Comparison of ENCODE assay signal across 12 cellular contexts in the genomic region with DNA sequence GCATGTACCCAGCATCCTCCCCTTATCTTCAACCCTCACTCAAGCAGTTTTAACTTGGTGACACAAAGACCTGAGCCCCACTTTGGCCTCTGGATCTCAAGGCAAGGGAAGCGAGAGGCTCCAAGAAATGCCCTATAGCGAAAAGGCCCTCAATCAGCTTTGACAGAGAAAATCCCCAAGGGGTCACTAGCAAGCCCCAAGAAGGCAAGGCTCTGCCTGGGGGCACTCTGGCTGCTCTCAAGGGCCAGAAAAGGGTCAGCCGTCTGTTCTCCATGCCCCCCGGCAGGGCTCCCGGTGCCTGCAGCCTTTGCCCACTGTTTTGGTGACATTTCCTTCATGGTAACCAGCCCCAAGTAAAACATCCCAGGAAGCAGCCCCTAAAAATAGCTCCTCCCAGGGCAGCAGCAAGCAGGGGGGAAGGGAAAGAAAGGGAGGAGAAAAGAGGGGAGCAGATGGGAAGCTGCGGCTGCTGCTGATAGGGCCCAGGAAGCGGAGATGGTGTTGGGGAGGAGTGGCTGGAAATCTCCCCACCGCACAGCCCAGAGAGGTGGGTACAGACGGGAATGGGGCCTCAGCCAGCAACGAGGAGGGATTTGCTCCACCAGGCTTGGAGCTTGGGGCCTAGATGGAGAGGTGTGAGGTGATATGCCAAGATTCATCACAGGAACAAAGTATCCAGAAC. TPM values are rescaled to one million over a fixed set of nuclear protein-coding genes. Genes with fewer than 3 reads are reported as not detected.
A peak's percentile ranks its signal among the peaks of the same experiment; 100 is the strongest.
DNase-seq lines count a peak whose midpoint lies in the region; ATAC-seq and TF ChIP-seq lines count a peak whose summit lies in the region.
"Had no signal": no experiment of that assay in that cellular context is flagged by ENCODE, and none has a peak within 500 bp of the region (broad histone marks: within the 10 kb centered on the region; RNA-seq: fewer than 3 reads in every experiment).

No MANE protein-coding gene starts in this region.

- ATAC-seq in activated CD8-positive, alpha-beta T cell treated with anti-CD3 and anti-CD28 coated beads, Interleukin-2, amount 10 ng/mL, durations not matched to agents 7 days and 5 days = no peak
- ATAC-seq in stimulated activated effector memory CD8-positive, alpha-beta T cell treated with anti-CD3 and anti-CD28 coated beads, Interleukin-12 subunit alpha, Interleukin-12 subunit beta, amount 100 ng/mL, for 72 hours = no peak

- peaks cover 37 to 56% (median 39%) of the 10 kb centered on the region in 3 donors for H3K4me1 Mint-ChIP-seq in IgD-negative memory B cell
- H3K4me1 Mint-ChIP-seq in activated CD8-positive, alpha-beta T cell treated with anti-CD3 and anti-CD28 coated beads, Interleukin-2, amount 10 ng/mL, durations not matched to agents 7 days and 5 days (ENCODE audit: low read depth) = peaks cover 88% of the 10 kb centered on the region
- peaks cover 69% of the 10 kb centered on the region for H3K4me1 Mint-ChIP-seq in stimulated activated effector memory CD8-positive, alpha-beta T cell treated with anti-CD3 and anti-CD28 coated beads, Interleukin-12 subunit alpha, Interleukin-12 subunit beta, amount 100 ng/mL, for 72 hours

- no peak overlapping the region for H3K9ac ChIP-seq in GM23248

- H3K9me3 ChIP-seq in left ventricle myocardium inferior (replicated peaks) (no peaks in the 10 kb centered on the region), GM23248 (ENCODE audit: low read depth) (no peaks in the 10 kb centered on the region)

- no peak overlapping the region for H3K4me2 ChIP-seq in GM23248 (ENCODE audit: unreplicated experiment)

- H3K4me3 ChIP-seq in left ventricle myocardium inferior (no peak overlapping the region), GM23248 (no peak overlapping the region)
- H3K4me3 ChIP-seq: SK-N-MC had no signal

- peaks cover 49% of the 10 kb centered on the region for H3K4me1 ChIP-seq in left ventricle myocardium inferior
- H3K4me1 ChIP-seq in GM23248 (ENCODE audit: insufficient read depth) = peaks cover 7% of the 10 kb centered on the region

- intact Hi-C loops in left ventricle myocardium inferior (cut with micrococcal nuclease) = no loop called here

- TF ChIP-seq CTCF in left ventricle myocardium inferior (IDR thresholded peaks at IDR 0.05; ENCODE audit: borderline replicate concordance) = no peak

- H3K27ac Mint-ChIP-seq in IgD-negative memory B cell = peak overlapping the region; percentile 79 to 90 (median 84)
- H3K27ac Mint-ChIP-seq in activated CD8-positive, alpha-beta T cell treated with anti-CD3 and anti-CD28 coated beads, Interleukin-2, amount 10 ng/mL, durations not matched to agents 7 days and 5 days = peak overlapping the region; percentile 91
- peak overlapping the region; percentile 99 for H3K27ac Mint-ChIP-seq in stimulated activated effector memory CD8-positive, alpha-beta T cell treated with anti-CD3 and anti-CD28 coated beads, Interleukin-12 subunit alpha, Interleukin-12 subunit beta, amount 100 ng/mL, for 72 hours

- no peaks in the 10 kb centered on the region for H3K9me3 Mint-ChIP-seq in IgD-negative memory B cell
- H3K9me3 Mint-ChIP-seq in activated CD8-positive, alpha-beta T cell treated with anti-CD3 and anti-CD28 coated beads, Interleukin-2, amount 10 ng/mL, durations not matched to agents 7 days and 5 days (ENCODE audit: insufficient read depth) = no peaks in the 10 kb centered on the region
- no peaks in the 10 kb centered on the region for H3K9me3 Mint-ChIP-seq in stimulated activated effector memory CD8-positive, alpha-beta T cell treated with anti-CD3 and anti-CD28 coated beads, Interleukin-12 subunit alpha, Interleukin-12 subunit beta, amount 100 ng/mL, for 72 hours

- H3K27me3 ChIP-seq in left ventricle myocardium inferior (ENCODE audit: low read depth) (peaks cover 14% of the 10 kb centered on the region), GM23248 (replicated peaks; ENCODE audit: insufficient read depth) (no peaks in the 10 kb centered on the region)

- CTCF ChIA-PET in activated CD8-positive, alpha-beta T cell treated with anti-CD3 and anti-CD28 coated beads, Interleukin-2, amount 10 ng/mL, durations not matched to agents 7 days and 5 days (lab: Charles Lee) = interaction anchor here (0.6 to 13.9 kb wide), 5 partner anchors 10 to 1664 kb away, joined by 3 to 228 read pairs (median 7); a partner anchor contains a TSS

- H3K27me3 Mint-ChIP-seq in IgD-negative memory B cell = no peaks in the 10 kb centered on the region
- H3K27me3 Mint-ChIP-seq in activated CD8-positive, alpha-beta T cell treated with anti-CD3 and anti-CD28 coated beads, Interleukin-2, amount 10 ng/mL, durations not matched to agents 7 days and 5 days (ENCODE audit: low read depth) = no peaks in the 10 kb centered on the region

- H3K9me2 ChIP-seq in GM23248 (ENCODE audit: insufficient read depth) = no peaks in the 10 kb centered on the region

- in situ Hi-C loops in GM23248 (cut with MboI) = no loop called here

- H3K36me3 Mint-ChIP-seq in IgD-negative memory B cell = no peaks in the 10 kb centered on the region
- H3K36me3 Mint-ChIP-seq in activated CD8-positive, alpha-beta T cell treated with anti-CD3 and anti-CD28 coated beads, Interleukin-2, amount 10 ng/mL, durations not matched to agents 7 days and 5 days (ENCODE audit: low read depth) = peaks cover 60% of the 10 kb centered on the region
- H3K36me3 Mint-ChIP-seq in stimulated activated effector memory CD8-positive, alpha-beta T cell treated with anti-CD3 and anti-CD28 coated beads, Interleukin-12 subunit alpha, Interleukin-12 subunit beta, amount 100 ng/mL, for 72 hours = peaks cover 12% of the 10 kb centered on the region

- H3K36me3 ChIP-seq in left ventricle myocardium inferior = peaks cover 20% of the 10 kb centered on the region
- H3K36me3 ChIP-seq in GM23248 (ENCODE audit: low read depth) = no peaks in the 10 kb centered on the region; the same call in 1 of the 2 replicates

- H3K27ac ChIP-seq in left ventricle myocardium inferior (replicated peaks) (peak overlapping the region; percentile 77), GM23248 (no peak overlapping the region)
- H3K27ac ChIP-seq: SK-N-MC had no signal

- WGBS in GM23248 (ENCODE audit: low coverage in 1 of 2, low lambda C conversion rate in 2 of 2, missing lambda C conversion rate in 2 of 2), 2 experiments = 81 to 82% methylated on average over 10 of the region's 10 CpGs

- no peaks in the 10 kb centered on the region for H3F3A ChIP-seq in GM23248 (ENCODE audit: insufficient read depth)

- H4K20me1 ChIP-seq in GM23248 (ENCODE audit: insufficient read depth) = no peaks in the 10 kb centered on the region

- H3K79me2 ChIP-seq in GM23248 (ENCODE audit: insufficient read depth) = peaks cover 32% of the 10 kb centered on the region

- peak overlapping the region in 3 of 4 donors; percentile 25 to 95 (median 68) for H3K4me3 Mint-ChIP-seq in IgD-negative memory B cell
- peak overlapping the region; percentile 80 for H3K4me3 Mint-ChIP-seq in activated CD8-positive, alpha-beta T cell treated with anti-CD3 and anti-CD28 coated beads, Interleukin-2, amount 10 ng/mL, durations not matched to agents 7 days and 5 days
- no peak overlapping the region for H3K4me3 Mint-ChIP-seq in stimulated activated effector memory CD8-positive, alpha-beta T cell treated with anti-CD3 and anti-CD28 coated beads, Interleukin-12 subunit alpha, Interleukin-12 subunit beta, amount 100 ng/mL, for 72 hours

- H2AFZ ChIP-seq in GM23248 = no peak overlapping the region

- no peak for DNase-seq in activated CD8-positive, alpha-beta T cell treated with anti-CD3 and anti-CD28 coated beads, Interleukin-2, amount 10 ng/mL, durations not matched to agents 7 days and 5 days
- DNase-seq in left ventricle myocardium inferior (no peak), NCI-H524 treated with DMSO at 0.1 percent for 48 hours (lab: John Stamatoyannopoulos, UW) (no peak), GM23248 (no peak)
- DNase-seq in stimulated activated effector memory CD8-positive, alpha-beta T cell treated with anti-CD3 and anti-CD28 coated beads, Interleukin-12 subunit alpha, Interleukin-12 subunit beta, amount 100 ng/mL, for 72 hours (ENCODE audit: low spot score in 2 of 2) = no peak
- DNase-seq in stimulated activated CD4-positive, alpha-beta T cell treated with anti-CD3 and anti-CD28 coated beads, Interleukin-2, amount 100 ng/mL, for 24 hours = no peak
- no peak for DNase-seq in activated CD4-positive, alpha-beta T cell treated with anti-CD3 and anti-CD28 coated beads for 48 hours
- DNase-seq: activated T-cell treated with anti-CD3 and anti-CD28 coated beads, Interleukin-2, amount 50 U/mL, for 48 hours; NCI-H2171; stimulated activated naive CD4-positive, alpha-beta T cell had no signal

- POLR2A ChIA-PET in activated CD8-positive, alpha-beta T cell treated with anti-CD3 and anti-CD28 coated beads, Interleukin-2, amount 10 ng/mL, durations not matched to agents 7 days and 5 days (lab: Charles Lee) = interaction anchor here (1.2 kb wide), 1 partner anchor 62 kb away, joined by 4 read pairs; no protein-coding TSS in a partner anchor

RNA-seq across cellular contexts. Expression of a gene that starts 7.1 kb away (rescaled TPM):
- 7.2 TPM for polyA plus RNA-seq in IgD-negative memory B cell
- total RNA-seq in activated CD8-positive, alpha-beta T cell treated with anti-CD3 and anti-CD28 coated beads, Interleukin-2, amount 10 ng/mL, durations not matched to agents 7 days and 5 days = 10 to 100 TPM; 43.2 to 48.4 TPM
- total RNA-seq in left ventricle myocardium inferior = 12.5 TPM
- total RNA-seq in GM23248 (2014; rRNA removed; shearing (Covaris generic)) = 25.7 and 29.1 TPM in 2 replicates
- polyA plus RNA-seq in GM23248 (2016; fragmentation: Nextera tagmentation; extraction: Ambion mirVana) = 24.3 and 28.2 TPM in 2 replicates

RNA-seq across cellular contexts. Expression of a gene that starts 43.7 kb away (rescaled TPM):
- polyA plus RNA-seq in IgD-negative memory B cell (not detected), GM23248 (2016; fragmentation: Nextera tagmentation; extraction: Ambion mirVana) (26.0 and 26.1 TPM in 2 replicates)
- 1 to 10 TPM; 1.1 to 1.6 TPM for total RNA-seq in activated CD8-positive, alpha-beta T cell treated with anti-CD3 and anti-CD28 coated beads, Interleukin-2, amount 10 ng/mL, durations not matched to agents 7 days and 5 days
- total RNA-seq in left ventricle myocardium inferior = 4.9 TPM
- 13.3 and 13.8 TPM in 2 replicates for total RNA-seq in GM23248 (2014; rRNA removed; shearing (Covaris generic))

RNA-seq across cellular contexts. Expression of a gene that starts 55.9 kb away (rescaled TPM):
- polyA plus RNA-seq in IgD-negative memory B cell = 21.4 TPM
- total RNA-seq in activated CD8-positive, alpha-beta T cell treated with anti-CD3 and anti-CD28 coated beads, Interleukin-2, amount 10 ng/mL, durations not matched to agents 7 days and 5 days = 10 to 100 TPM; 60.7 to 61.1 TPM
- 11.2 TPM for total RNA-seq in left ventricle myocardium inferior
- 26.8 and 50.0 TPM in 2 replicates for total RNA-seq in GM23248 (2014; rRNA removed; shearing (Covaris generic))
- polyA plus RNA-seq in GM23248 (2016; fragmentation: Nextera tagmentation; extraction: Ambion mirVana) = 27.4 and 30.9 TPM in 2 replicates
